ENCODE assay signal across 19 cellular contexts in the genomic region with DNA sequence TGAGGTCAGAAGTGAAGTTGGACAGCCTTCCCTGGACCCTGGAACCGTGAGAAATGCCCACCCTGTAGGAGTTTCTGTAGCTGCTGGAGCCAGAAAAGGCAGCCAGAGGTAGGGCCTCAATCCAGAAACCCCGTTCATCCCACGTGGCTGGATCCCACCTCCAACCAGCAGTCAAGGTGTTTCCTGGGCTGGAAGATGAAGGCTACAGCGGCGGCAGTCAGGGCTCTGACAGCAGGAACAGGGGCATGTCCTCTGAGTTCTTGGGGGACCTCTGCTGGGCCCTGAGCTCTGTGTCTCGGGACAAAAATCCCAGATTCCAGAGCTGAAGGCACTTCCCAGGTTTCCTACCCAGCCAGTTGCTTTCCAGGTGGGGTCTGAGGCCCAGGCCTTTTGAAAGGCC.
DNase-seq lines count a peak whose midpoint lies in the region; ATAC-seq and TF ChIP-seq lines count a peak whose summit lies in the region.
"Had no signal": no experiment of that assay in that cellular context is flagged by ENCODE, and none has a peak within 500 bp of the region (broad histone marks: within the 10 kb centered on the region; RNA-seq: fewer than 3 reads in every experiment).

No MANE protein-coding gene starts in this region.

- in situ Hi-C loops in gastrocnemius medialis (cut with MboI; ENCODE audit: low sequenced_read_pairs in 4 of 4), result no loop called here

- H3K27ac Mint-ChIP-seq in natural killer cell treated with Interleukin-12 subunit alpha and Interleukin-12 subunit beta and Interleukin-15 and Interleukin-18, amount 100 ng/mL, for 72 hours, result no peak overlapping the region
- no peak overlapping the region for H3K27ac Mint-ChIP-seq in natural killer cell

- H3K27me3 ChIP-seq in muscle layer of colon (ENCODE audit: control insufficient read depth in 1 of 2, insufficient read depth in 2 of 2, low read length in 2 of 2), result no peaks in the 10 kb centered on the region
- no peaks in the 10 kb centered on the region for H3K27me3 ChIP-seq in gastrocnemius medialis
- H3K27me3 ChIP-seq in vagina, result no peaks in the 10 kb centered on the region

- no peaks in the 10 kb centered on the region for H3K9me3 ChIP-seq in muscle layer of colon (ENCODE audit: low read length)
- H3K9me3 ChIP-seq in gastrocnemius medialis, result no peaks in the 10 kb centered on the region
- no peaks in the 10 kb centered on the region for H3K9me3 ChIP-seq in vagina
- H3K9me3 ChIP-seq: A549 had no signal

- no peak for ATAC-seq in natural killer cell treated with Interleukin-12 subunit alpha and Interleukin-12 subunit beta and Interleukin-15 and Interleukin-18, amount 100 ng/mL, for 72 hours
- no peak for ATAC-seq in natural killer cell
- ATAC-seq in gastrocnemius medialis, result no peak
- no peak for ATAC-seq in GM19023 (IDR thresholded peaks at IDR 0.05; ENCODE audit: unreplicated experiment)

- H3K27ac ChIP-seq in muscle layer of colon (ENCODE audit: low read depth, low read length) (peak overlapping the region; percentile 73), gastrocnemius medialis (peak overlapping the region; percentile 84 to 96 (median 88)), vagina (peak overlapping the region; percentile 34)

- H3K36me3 ChIP-seq in muscle layer of colon (ENCODE audit: insufficient read depth, low read length) (no peaks in the 10 kb centered on the region), gastrocnemius medialis (no peaks in the 10 kb centered on the region), vagina (no peaks in the 10 kb centered on the region)

- peaks cover 2 to 3% of the 10 kb centered on the region in 2 donors for H3K27me3 Mint-ChIP-seq in natural killer cell treated with Interleukin-12 subunit alpha and Interleukin-12 subunit beta and Interleukin-15 and Interleukin-18, amount 100 ng/mL, for 72 hours
- peaks cover 0 to 2% of the 10 kb centered on the region in 2 donors for H3K27me3 Mint-ChIP-seq in natural killer cell (ENCODE audit: low read depth in 2 of 2)

- no peaks in the 10 kb centered on the region for H3K4me1 Mint-ChIP-seq in natural killer cell treated with Interleukin-12 subunit alpha and Interleukin-12 subunit beta and Interleukin-15 and Interleukin-18, amount 100 ng/mL, for 72 hours (ENCODE audit: low read depth in 2 of 2)
- no peaks in the 10 kb centered on the region for H3K4me1 Mint-ChIP-seq in natural killer cell

- peaks cover 33% of the 10 kb centered on the region for H3K4me1 ChIP-seq in muscle layer of colon (ENCODE audit: insufficient read depth, low read length)
- H3K4me1 ChIP-seq in gastrocnemius medialis, result peaks cover 21 to 37% of the 10 kb centered on the region in 2 donors
- H3K4me1 ChIP-seq in vagina, result peaks cover 10% of the 10 kb centered on the region

- peak; percentile 25 for DNase-seq in natural killer cell treated with Interleukin-12 subunit alpha and Interleukin-12 subunit beta and Interleukin-15 and Interleukin-18, amount 100 ng/mL, for 72 hours (ENCODE audit: low spot score)
- no peak for DNase-seq in natural killer cell
- no peak for DNase-seq in gastrocnemius medialis
- DNase-seq in vagina (ENCODE audit: extremely low spot score in 2 of 2), result no peak
- DNase-seq in activated T-cell treated with anti-CD3 and anti-CD28 coated beads, Interleukin-2, amount 50 U/mL, for 48 hours, result no peak
- DNase-seq in effector CD8-positive, alpha-beta T cell (lab: John Stamatoyannopoulos, UW), result no peak
- DNase-seq: COR-L47, GF-D8, GOT3, KG1, NCI-H1436, NCI-H2029 treated with DMSO at 0.1 percent for 48 hours, NCI-H2171 treated with DMSO at 0.1 percent for 48 hours, NCI-H446 treated with DMSO at 0.1 percent for 48 hours, NCI-H748 treated with DMSO at 0.1 percent for 48 hours, OCI-M1 had no signal

- peaks cover 4% of the 10 kb centered on the region for H3K9me3 Mint-ChIP-seq in natural killer cell treated with Interleukin-12 subunit alpha and Interleukin-12 subunit beta and Interleukin-15 and Interleukin-18, amount 100 ng/mL, for 72 hours
- H3K9me3 Mint-ChIP-seq in natural killer cell, result peaks cover 2 to 5% of the 10 kb centered on the region in 2 donors

- H3K36me3 Mint-ChIP-seq in natural killer cell treated with Interleukin-12 subunit alpha and Interleukin-12 subunit beta and Interleukin-15 and Interleukin-18, amount 100 ng/mL, for 72 hours, result no peaks in the 10 kb centered on the region
- H3K36me3 Mint-ChIP-seq in natural killer cell, result no peaks in the 10 kb centered on the region

- TF ChIP-seq POLR2A in gastrocnemius medialis (IDR thresholded peaks at IDR 0.05), result no peak
- TF ChIP-seq POLR2A in vagina (IDR thresholded peaks at IDR 0.05), result no peak

- TF ChIP-seq CTCF in natural killer cell (IDR thresholded peaks at IDR 0.05) (no peak), gastrocnemius medialis (IDR thresholded peaks at IDR 0.05 in 4 of 5, conservative IDR thresholded peaks at IDR 0.05 in 1 of 5) (no peak), vagina (IDR thresholded peaks at IDR 0.05) (no peak)

- H3K4me3 Mint-ChIP-seq in natural killer cell treated with Interleukin-12 subunit alpha and Interleukin-12 subunit beta and Interleukin-15 and Interleukin-18, amount 100 ng/mL, for 72 hours, result no peak overlapping the region
- H3K4me3 Mint-ChIP-seq in natural killer cell, result no peak overlapping the region

- intact Hi-C loops in natural killer cell (cut with micrococcal nuclease), result no loop called here
- intact Hi-C loops in gastrocnemius medialis (cut with DNase I; ENCODE audit: low total_unique reads), result loop anchor here (2.0 kb wide), 1 partner anchor 84 kb away; no protein-coding TSS in a partner anchor
- intact Hi-C loops in vagina (cut with DNase I), result loop anchor here (5.0 kb wide), 1 partner anchor 41 kb away; no protein-coding TSS in a partner anchor

- H3K4me3 ChIP-seq in muscle layer of colon (ENCODE audit: low read depth in 1 of 2, low read length in 2 of 2), result no peak overlapping the region
- no peak overlapping the region for H3K4me3 ChIP-seq in gastrocnemius medialis
- no peak overlapping the region for H3K4me3 ChIP-seq in vagina
- H3K4me3 ChIP-seq: A549 had no signal

- H3K9ac ChIP-seq in muscle layer of colon (ENCODE audit: low read length), result no peak overlapping the region

Comparison
In these comparisons a context has a peak if more than half of its experiments do, and no peak if none do; other contexts are left out.
1. H3K27ac ChIP-seq: peak in every context shown above with its lines; median percentile 88 in gastrocnemius medialis; 73 in muscle layer of colon; 34 in vagina.